Comparison of ENCODE assay signal across 8 cellular contexts in the genomic region with DNA sequence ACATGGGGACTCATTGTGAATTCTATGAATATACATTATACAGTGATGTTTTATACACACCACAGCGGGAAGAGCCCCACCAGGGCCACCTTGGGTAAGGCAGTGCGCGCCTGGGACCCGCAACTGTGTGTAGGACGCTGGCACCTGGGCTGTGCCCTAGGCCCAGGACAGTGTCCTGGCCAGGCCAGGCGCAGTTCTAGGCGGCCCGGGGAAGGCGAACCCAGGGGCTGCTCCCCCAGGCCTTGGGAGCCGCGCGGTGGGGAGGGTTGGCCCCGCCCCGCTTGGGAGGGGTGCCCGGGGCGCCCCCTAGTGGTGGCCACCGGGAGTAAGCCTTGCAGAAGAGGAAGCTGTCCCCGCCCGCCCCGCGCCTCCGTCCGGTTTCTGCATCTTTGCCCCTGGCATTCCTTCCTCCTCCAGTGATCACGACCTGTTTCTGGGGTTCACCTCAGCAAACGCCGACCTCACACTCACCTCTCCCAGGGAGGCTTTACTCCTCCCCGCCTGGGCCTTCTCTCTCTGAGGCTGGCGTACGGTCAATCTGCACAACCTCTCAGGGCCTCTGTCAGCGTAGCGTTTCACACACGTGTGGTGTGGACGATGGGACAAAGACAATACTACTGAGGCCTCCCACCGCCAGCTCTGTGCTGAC. TPM values are rescaled to one million over a fixed set of nuclear protein-coding genes. Genes with fewer than 3 reads are reported as not detected.
DNase-seq lines count a peak whose midpoint lies in the region; ATAC-seq, FAIRE-seq and TF ChIP-seq lines count a peak whose summit lies in the region.

No MANE protein-coding gene starts in this region.

- no peaks in the 10 kb centered on the region for H3K9me3 ChIP-seq in A549
- H3K9me3 ChIP-seq in Panc1 (ENCODE audit: control insufficient read depth, insufficient read depth, low read depth, low read length), result no peaks in the 10 kb centered on the region
- H3K9me3 ChIP-seq in neutrophil, result no peaks in the 10 kb centered on the region
- no peaks in the 10 kb centered on the region for H3K9me3 ChIP-seq in subcutaneous abdominal adipose tissue (ENCODE audit: control insufficient read depth in 5 of 5, low read length in 5 of 5)

- H3K9ac ChIP-seq in subcutaneous abdominal adipose tissue (ENCODE audit: low read length in 5 of 5), result peak overlapping the region in 2 of 5 donors; percentile 21 to 61

- H3K4me3 Mint-ChIP-seq in activated T-helper 1 cell treated with anti-CD3 and anti-CD28 coated beads, Interleukin-12 subunit alpha, Interleukin-12 subunit beta, Interleukin-2, Interleukin-4 antibody, amounts not matched to agents 30 ng/mL and 10 ng/mL and 1 ng/mL, durations not matched to agents 14 hours and 24 hours and 36 hours, result peak overlapping the region; percentile 80

- ATAC-seq in A549, result peak; percentile 50 to 76
- peak; percentile 67 for ATAC-seq in GM18505 (IDR thresholded peaks at IDR 0.05; ENCODE audit: unreplicated experiment)
- peak; percentile 41 for ATAC-seq in HG03571 (IDR thresholded peaks at IDR 0.05; ENCODE audit: unreplicated experiment)
- ATAC-seq in Panc1, result peak; percentile 92

- no peak for TF ChIP-seq EP300 in A549 (IDR thresholded peaks at IDR 0.05)

- peak overlapping the region; percentile 92 to 97 for H3K27ac ChIP-seq in A549
- H3K27ac ChIP-seq in Panc1 (ENCODE audit: low read length), result peak overlapping the region; percentile 85
- peak overlapping the region; percentile 87 for H3K27ac ChIP-seq in neutrophil
- peak overlapping the region; percentile 67 for H3K27ac ChIP-seq in subcutaneous abdominal adipose tissue (ENCODE audit: low read depth, low read length)

- no peaks in the 10 kb centered on the region for H3K9me3 Mint-ChIP-seq in activated T-helper 1 cell treated with anti-CD3 and anti-CD28 coated beads, Interleukin-12 subunit alpha, Interleukin-12 subunit beta, Interleukin-2, Interleukin-4 antibody, amounts not matched to agents 30 ng/mL and 10 ng/mL and 1 ng/mL, durations not matched to agents 14 hours and 24 hours and 36 hours

- no peaks in the 10 kb centered on the region for H3K27me3 Mint-ChIP-seq in activated T-helper 1 cell treated with anti-CD3 and anti-CD28 coated beads, Interleukin-12 subunit alpha, Interleukin-12 subunit beta, Interleukin-2, Interleukin-4 antibody, amounts not matched to agents 30 ng/mL and 10 ng/mL and 1 ng/mL, durations not matched to agents 14 hours and 24 hours and 36 hours (ENCODE audit: insufficient read depth)

- POLR2A ChIA-PET in A549 (lab: Yijun Ruan, JAX), result interaction anchor here (0.6 to 1.4 kb wide), 4 partner anchors 9 to 109 kb away, joined by 4 to 9 read pairs (median 7); partner anchors contain the start of gene EHD1
- POLR2A ChIA-PET in Panc1 (lab: Charles Lee), result interaction anchor here (1.4 kb wide), 1 partner anchor 19 kb away, joined by 3 read pairs; no protein-coding TSS in a partner anchor

- H3K36me3 ChIP-seq in Panc1 (ENCODE audit: control insufficient read depth, insufficient read depth, low read length), result no peaks in the 10 kb centered on the region
- H3K36me3 ChIP-seq in neutrophil, result no peaks in the 10 kb centered on the region
- no peaks in the 10 kb centered on the region for H3K36me3 ChIP-seq in subcutaneous abdominal adipose tissue (ENCODE audit: control insufficient read depth in 5 of 5, insufficient read depth in 5 of 5, low read length in 5 of 5)

- H3K36me3 Mint-ChIP-seq in activated T-helper 1 cell treated with anti-CD3 and anti-CD28 coated beads, Interleukin-12 subunit alpha, Interleukin-12 subunit beta, Interleukin-2, Interleukin-4 antibody, amounts not matched to agents 30 ng/mL and 10 ng/mL and 1 ng/mL, durations not matched to agents 14 hours and 24 hours and 36 hours (ENCODE audit: low read depth), result no peaks in the 10 kb centered on the region

- peak; percentile 95 for TF ChIP-seq CTCF in A549 (IDR thresholded peaks at IDR 0.05)
- TF ChIP-seq CTCF in Panc1 (IDR thresholded peaks at IDR 0.05), result peak; percentile 100
- TF ChIP-seq CTCF in foreskin fibroblast (IDR thresholded peaks at IDR 0.05; ENCODE audit: low read depth, low read length), result peak; percentile 86
- TF ChIP-seq CTCF in neutrophil (IDR thresholded peaks at IDR 0.05), result peak; percentile 99

- intact Hi-C loops in Panc1 (cut with micrococcal nuclease; ENCODE audit: unreplicated experiment), result no loop called here
- intact Hi-C loops in activated T-helper 1 cell treated with anti-CD3 and anti-CD28 coated beads, Interleukin-12 subunit alpha, Interleukin-12 subunit beta, Interleukin-2, Interleukin-4 antibody, amounts not matched to agents 30 ng/mL and 10 ng/mL and 1 ng/mL, durations not matched to agents 14 hours and 24 hours and 36 hours (cut with micrococcal nuclease), result loop anchor here (1.0 kb wide), 2 partner anchors 10 to 41 kb away; partner anchors contain the start of gene EHD1

- 14% methylated on average over 20 of the region's 34 CpGs for WGBS in A549 (ENCODE audit: missing lambda C conversion rate)

- FAIRE-seq in A549 (lab: Jason Lieb, UNC), result no peak

- no TSS peak for BruUV-seq in Panc1 (replicated peaks; lab: Mats Ljungman, UMichigan)

- in situ Hi-C loops in Panc1 (cut with HindIII; ENCODE audit: low pct_unique_long_range_greater_than_20kb, low sequenced_read_pairs), result no loop called here

- no peaks in the 10 kb centered on the region for H3K27me3 ChIP-seq in Panc1 (ENCODE audit: control insufficient read depth, insufficient read depth, low read length)
- H3K27me3 ChIP-seq in neutrophil, result no peaks in the 10 kb centered on the region
- no peaks in the 10 kb centered on the region for H3K27me3 ChIP-seq in subcutaneous abdominal adipose tissue (ENCODE audit: control insufficient read depth in 5 of 5, insufficient read depth in 4 of 5, low read length in 5 of 5)

- H3K4me3 ChIP-seq in A549 (peak overlapping the region; percentile 7; the same call in 1 of the 3 replicates), Panc1 (ENCODE audit: low read depth in 2 of 2, low read length in 2 of 2) (peak overlapping the region; percentile 37 to 56), foreskin fibroblast (ENCODE audit: low read depth in 1 of 2, low read length in 2 of 2) (no peak overlapping the region), neutrophil (ENCODE audit: low read depth in 1 of 2, low read length in 1 of 2) (peak overlapping the region; percentile 44 to 49), subcutaneous abdominal adipose tissue (ENCODE audit: low read depth in 1 of 5, low read length in 5 of 5) (peak overlapping the region; percentile 31 to 61 (median 54))

- TF ChIP-seq POLR2A in A549 (IDR thresholded peaks at IDR 0.05; ENCODE audit: low read length) (peak; percentile 30), GM18505 (IDR thresholded peaks at IDR 0.05; ENCODE audit: borderline replicate concordance, extremely low read depth, insufficient read depth, insufficient read length) (peak; percentile 34)

- H3K27ac Mint-ChIP-seq in activated T-helper 1 cell treated with anti-CD3 and anti-CD28 coated beads, Interleukin-12 subunit alpha, Interleukin-12 subunit beta, Interleukin-2, Interleukin-4 antibody, amounts not matched to agents 30 ng/mL and 10 ng/mL and 1 ng/mL, durations not matched to agents 14 hours and 24 hours and 36 hours, result peak overlapping the region; percentile 86

- CTCF ChIA-PET in A549 (lab: Yijun Ruan, JAX), result interaction anchor here (0.6 to 31.5 kb wide), 29 partner anchors 9 to 630 kb away, joined by 3 to 1607 read pairs (median 4); partner anchors contain the start of genes ARL2, CDC42BPG, EHD1 and PPP2R5B
- CTCF ChIA-PET in Panc1 (lab: Charles Lee), result interaction anchor here (0.5 to 1.4 kb wide), 16 partner anchors 9 to 108 kb away, joined by 3 to 17 read pairs (median 4); partner anchors contain the start of genes ATG2A, BATF2 and EHD1

- DNase-seq in A549 (ENCODE audit: low read depth in 1 of 2, low spot score in 1 of 2), result peak; percentile 66 to 80
- DNase-seq in Panc1 (ENCODE audit: low read depth, low spot score), result no peak
- DNase-seq in activated T-helper 1 cell treated with anti-CD3 and anti-CD28 coated beads, Interleukin-12 subunit alpha, Interleukin-12 subunit beta, Interleukin-2, Interleukin-4 antibody, amounts not matched to agents 30 ng/mL and 10 ng/mL and 1 ng/mL, durations not matched to agents 14 hours and 24 hours and 36 hours (ENCODE audit: low spot score), result peak; percentile 81
- DNase-seq in foreskin fibroblast, result peak; percentile 34 to 80

- peaks cover 28% of the 10 kb centered on the region for H3K4me1 Mint-ChIP-seq in activated T-helper 1 cell treated with anti-CD3 and anti-CD28 coated beads, Interleukin-12 subunit alpha, Interleukin-12 subunit beta, Interleukin-2, Interleukin-4 antibody, amounts not matched to agents 30 ng/mL and 10 ng/mL and 1 ng/mL, durations not matched to agents 14 hours and 24 hours and 36 hours (ENCODE audit: low read depth)

- peak overlapping the region; percentile 85 for H3K4me2 ChIP-seq in A549

- peaks cover 74% of the 10 kb centered on the region for H3K4me1 ChIP-seq in A549
- peaks cover 19% of the 10 kb centered on the region for H3K4me1 ChIP-seq in Panc1 (ENCODE audit: control insufficient read depth, insufficient read depth, low read length)
- H3K4me1 ChIP-seq in neutrophil (ENCODE audit: control insufficient read depth in 1 of 2, insufficient read depth in 1 of 2, low read depth in 1 of 2, low read length in 1 of 2), result peaks cover 57 to 58% of the 10 kb centered on the region in 2 experiments
- peaks cover 4 to 36% (median 20%) of the 10 kb centered on the region in 5 donors for H3K4me1 ChIP-seq in subcutaneous abdominal adipose tissue (ENCODE audit: control insufficient read depth in 5 of 5, insufficient read depth in 5 of 5, low read length in 5 of 5)

- TF ChIP-seq RAD21 in A549 (conservative IDR thresholded peaks at IDR 0.05 in 1 of 2, IDR thresholded peaks at IDR 0.05 in 1 of 2), result peak; percentile 43 to 60

RNA-seq across cellular contexts. Expression of gene EHD1, which starts 9.5 kb away (rescaled TPM):
- polyA plus RNA-seq in A549 (2011; rRNA removed), result 25.9 and 27.7 TPM in 2 replicates
- 96.0 and 103 TPM in 2 replicates for polyA plus RNA-seq in A549 (2012; cell fraction: cytosol; rRNA removed)
- 153 and 200 TPM in 2 replicates for polyA plus RNA-seq in A549 (2012; cell fraction: nucleus; rRNA removed)
- 37.8 to 52.4 TPM (median 43.4 TPM) in 3 replicates for polyA plus RNA-seq in A549 (2017; fragmentation: RNase III; extraction: RNeasy Plus Mini Kit Qiagen cat#74134 plus additional on column Dnase treatment)
- 65.8 and 67.3 TPM in 2 replicates for polyA minus RNA-seq in A549 (2011; rRNA and poly(A)+ RNA removed)
- 186 TPM for total RNA-seq in Panc1 (2021; ENCODE audit: unreplicated experiment)
- 280 TPM for polyA plus RNA-seq in Panc1 (2012; ENCODE audit: insufficient read length)
- 88.0 and 96.9 TPM in 2 replicates for total RNA-seq in activated T-helper 1 cell treated with anti-CD3 and anti-CD28 coated beads, Interleukin-12 subunit alpha, Interleukin-12 subunit beta, Interleukin-2, Interleukin-4 antibody, amounts not matched to agents 30 ng/mL and 10 ng/mL and 1 ng/mL, durations not matched to agents 14 hours and 24 hours and 36 hours

RNA-seq across cellular contexts. Expression of gene ATG2A, which starts 29.1 kb away (rescaled TPM):
- polyA plus RNA-seq in A549 (2011; rRNA removed) (3.1 and 4.0 TPM in 2 replicates), A549 (2017; fragmentation: RNase III; extraction: RNeasy Plus Mini Kit Qiagen cat#74134 plus additional on column Dnase treatment) (10.7 to 13.4 TPM (median 12.8 TPM) in 3 replicates)
- 9.1 and 14.1 TPM in 2 replicates for polyA plus RNA-seq in A549 (2012; cell fraction: cytosol; rRNA removed)
- 34.5 and 48.9 TPM in 2 replicates for polyA plus RNA-seq in A549 (2012; cell fraction: nucleus; rRNA removed)
- polyA minus RNA-seq in A549 (2011; rRNA and poly(A)+ RNA removed), result 8.2 TPM in 2 replicates
- 28.8 TPM for total RNA-seq in Panc1 (2021; ENCODE audit: unreplicated experiment)
- polyA plus RNA-seq in Panc1 (2012; ENCODE audit: insufficient read length), result 32.7 TPM
- total RNA-seq in activated T-helper 1 cell treated with anti-CD3 and anti-CD28 coated beads, Interleukin-12 subunit alpha, Interleukin-12 subunit beta, Interleukin-2, Interleukin-4 antibody, amounts not matched to agents 30 ng/mL and 10 ng/mL and 1 ng/mL, durations not matched to agents 14 hours and 24 hours and 36 hours, result 24.6 and 24.9 TPM in 2 replicates

RNA-seq across cellular contexts. Expression of gene PPP2R5B, which starts 36.6 kb away (rescaled TPM):
- polyA plus RNA-seq in A549 (2011; rRNA removed) (6.9 and 11.1 TPM in 2 replicates), A549 (2017; fragmentation: RNase III; extraction: RNeasy Plus Mini Kit Qiagen cat#74134 plus additional on column Dnase treatment) (3.9 to 6.1 TPM (median 5.7 TPM) in 3 replicates)
- polyA plus RNA-seq in A549 (2012; cell fraction: cytosol; rRNA removed), result 5.5 and 6.4 TPM in 2 replicates
- polyA plus RNA-seq in A549 (2012; cell fraction: nucleus; rRNA removed), result 12.3 TPM in 2 replicates
- polyA minus RNA-seq in A549 (2011; rRNA and poly(A)+ RNA removed), result 5.3 and 7.6 TPM in 2 replicates
- total RNA-seq in Panc1 (2021; ENCODE audit: unreplicated experiment), result 14.0 TPM
- 21.5 TPM for polyA plus RNA-seq in Panc1 (2012; ENCODE audit: insufficient read length)
- 7.3 and 14.0 TPM in 2 replicates for total RNA-seq in activated T-helper 1 cell treated with anti-CD3 and anti-CD28 coated beads, Interleukin-12 subunit alpha, Interleukin-12 subunit beta, Interleukin-2, Interleukin-4 antibody, amounts not matched to agents 30 ng/mL and 10 ng/mL and 1 ng/mL, durations not matched to agents 14 hours and 24 hours and 36 hours

RNA-seq across cellular contexts. Expression of gene CDC42BPG, which starts 43.4 kb away (rescaled TPM):
- polyA plus RNA-seq in A549 (2011; rRNA removed) (0.35 and 0.50 TPM in 2 replicates), A549 (2017; fragmentation: RNase III; extraction: RNeasy Plus Mini Kit Qiagen cat#74134 plus additional on column Dnase treatment) (1.0 to 1.1 TPM (median 1.0 TPM) in 3 replicates)
- 0.26 and 0.49 TPM in 2 replicates for polyA plus RNA-seq in A549 (2012; cell fraction: cytosol; rRNA removed)
- 1.3 and 1.8 TPM in 2 replicates for polyA plus RNA-seq in A549 (2012; cell fraction: nucleus; rRNA removed)
- polyA minus RNA-seq in A549 (2011; rRNA and poly(A)+ RNA removed), result 0.45 and 1.0 TPM in 2 replicates
- 4.1 TPM for total RNA-seq in Panc1 (2021; ENCODE audit: unreplicated experiment)
- 3.1 TPM for polyA plus RNA-seq in Panc1 (2012; ENCODE audit: insufficient read length)
- 0.29 and 0.44 TPM in 2 replicates for total RNA-seq in activated T-helper 1 cell treated with anti-CD3 and anti-CD28 coated beads, Interleukin-12 subunit alpha, Interleukin-12 subunit beta, Interleukin-2, Interleukin-4 antibody, amounts not matched to agents 30 ng/mL and 10 ng/mL and 1 ng/mL, durations not matched to agents 14 hours and 24 hours and 36 hours

RNA-seq across cellular contexts. Expression of gene GPHA2, which starts 47.8 kb away (rescaled TPM):
- polyA plus RNA-seq in A549 (2011; rRNA removed) (not detected in 2 replicates), A549 (2017; fragmentation: RNase III; extraction: RNeasy Plus Mini Kit Qiagen cat#74134 plus additional on column Dnase treatment) (not detected in 3 replicates)
- polyA plus RNA-seq in A549 (2012; cell fraction: cytosol; rRNA removed), result not detected in 2 replicates
- polyA plus RNA-seq in A549 (2012; cell fraction: nucleus; rRNA removed), result 0.32 TPM in 1 of 2 replicates, not detected in the other
- polyA minus RNA-seq in A549 (2011; rRNA and poly(A)+ RNA removed), result not detected in 2 replicates
- not detected for total RNA-seq in Panc1 (2021; ENCODE audit: unreplicated experiment)
- polyA plus RNA-seq in Panc1 (2012; ENCODE audit: insufficient read length), result not detected
- total RNA-seq in activated T-helper 1 cell treated with anti-CD3 and anti-CD28 coated beads, Interleukin-12 subunit alpha, Interleukin-12 subunit beta, Interleukin-2, Interleukin-4 antibody, amounts not matched to agents 30 ng/mL and 10 ng/mL and 1 ng/mL, durations not matched to agents 14 hours and 24 hours and 36 hours, result not detected in 2 replicates

Comparison
In these comparisons a context has a peak if more than half of its experiments do, and no peak if none do; other contexts are left out.
1. ATAC-seq: peak in every context shown above with its lines; median percentile 92 in Panc1; 67 in GM18505; 63 in A549; 41 in HG03571.
2. H3K4me3 ChIP-seq: peak in A549 (single experiment), Panc1 (2 of 2), neutrophil (2 of 2) and subcutaneous abdominal adipose tissue (5 of 5); none in foreskin fibroblast (0 of 2).
3. Peak in every context shown above with its lines, with median percentiles within 50 percentile points of each other: H3K27ac ChIP-seq and CTCF ChIP-seq.